Comparison of ENCODE assay signal across 1 cellular context in the genomic region with DNA sequence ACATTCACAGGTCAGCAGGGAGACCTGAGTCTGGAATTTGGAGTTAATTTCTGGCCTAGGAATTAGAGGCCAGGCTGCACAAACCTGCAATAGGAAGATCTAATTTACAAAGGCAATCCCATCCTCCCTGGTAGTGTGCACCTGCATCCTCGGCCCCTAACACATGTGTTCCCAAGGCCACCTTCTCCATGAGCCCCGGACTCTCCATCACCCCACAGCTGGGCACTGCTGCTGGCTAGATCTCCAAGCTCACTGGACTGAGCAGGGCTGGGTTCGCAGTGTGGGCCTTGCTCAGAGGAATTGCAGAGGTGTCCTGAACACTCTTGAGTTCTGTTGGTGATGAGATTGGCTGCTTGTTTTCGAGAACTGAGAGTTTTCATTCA.
TF ChIP-seq lines count a peak whose summit lies in the region.

No MANE protein-coding gene starts in this region.

TF ChIP-seq in HCT116, 20 proteins besides CTCF, POLR2A, EP300 and RAD21 (continued from another document):
- TF ChIP-seq SP1 (IDR thresholded peaks at IDR 0.05; ENCODE audit: low read depth): no peak
- TF ChIP-seq CBX3 (IDR thresholded peaks at IDR 0.05; ENCODE audit: low read depth): no peak
TF ChIP-seq in HCT116: peak in this region for 0.
